8 cellular contexts compared by ENCODE assay signal in genomic region chr7:113086431-113086888, GRCh38. TPM values are rescaled to one million over a fixed set of nuclear protein-coding genes. Genes with fewer than 3 reads are reported as not detected.
DNase-seq lines count a peak whose midpoint lies in the region; ATAC-seq and TF ChIP-seq lines count a peak whose summit lies in the region.

GPR85 (minus strand) TSS chr7:113086827; CDS start chr7:113084721, 2,106 bp downstream.

- H3K4me3 ChIP-seq in PC-3 (ENCODE audit: low read length), result peak within 1 kb of the TSS; percentile 56
- H3K4me3 ChIP-seq in heart right ventricle, result peak within 1 kb of the TSS; percentile 14 to 64 (median 54)

- H2AFZ ChIP-seq in PC-3 (ENCODE audit: low read length), result peak within 1 kb of the TSS; percentile 69

- BruUV-seq in PC-3 (replicated peaks; lab: Mats Ljungman, UMichigan), result no TSS peak

- peak within 1 kb of the TSS; percentile 73 for H3K4me2 ChIP-seq in PC-3 (ENCODE audit: low read length)

- WGBS in heart right ventricle, 2 donors, result 2% methylated on average over 29 of the region's 29 CpGs

- no peaks in the 10 kb centered on the region for H3F3A ChIP-seq in PC-3 (ENCODE audit: low read length, unreplicated experiment)

- H3K4me1 ChIP-seq in PC-3 (ENCODE audit: insufficient read depth, low read length) (no peaks in the 10 kb centered on the region), heart right ventricle (peaks cover 0 to 13% (median 0%) of the 10 kb centered on the region in 9 donors)

- DNase-seq in AG08396 (ENCODE audit: low spot score) (peak; percentile 89), PC-3 (no peak), amniotic epithelial cell (ENCODE audit: low read depth) (peak; percentile 57), heart right ventricle (peak; percentile 40 to 64), posterior vena cava (ENCODE audit: low spot score) (peak; percentile 82)

- no peaks in the 10 kb centered on the region for H3K79me2 ChIP-seq in PC-3 (ENCODE audit: low read length)

- intact Hi-C loops in PC-3 (cut with micrococcal nuclease) (no loop called here), heart right ventricle (cut with DNase I) (no loop called here), posterior vena cava (cut with DNase I) (no loop called here)

- H3K27me3 ChIP-seq in PC-3 (ENCODE audit: low read length) (peaks cover 59% of the 10 kb centered on the region), heart right ventricle (peaks cover 0 to 39% (median 0%) of the 10 kb centered on the region in 7 donors)

- H3K27ac ChIP-seq in PC-3 (ENCODE audit: low read length) (no peak within 1 kb of the TSS), heart right ventricle (peak within 1 kb of the TSS in 5 of 10 donors; percentile 40 to 61 (median 54))

- no peaks in the 10 kb centered on the region for H4K20me1 ChIP-seq in PC-3 (ENCODE audit: low read length)

- H3K9me3 ChIP-seq in PC-3 (ENCODE audit: low read length), result no peaks in the 10 kb centered on the region
- H3K9me3 ChIP-seq in heart right ventricle, result no peaks in the 10 kb centered on the region

- H3K36me3 ChIP-seq in PC-3 (ENCODE audit: low read depth, low read length) (no peaks in the 10 kb centered on the region), heart right ventricle (no peaks in the 10 kb centered on the region)

- ATAC-seq in GM18907 (IDR thresholded peaks at IDR 0.05; ENCODE audit: unreplicated experiment) (peak; percentile 83), HG03457 (IDR thresholded peaks at IDR 0.05; ENCODE audit: unreplicated experiment) (peak; percentile 75), PC-3 (peak; percentile 67), heart right ventricle (peak; percentile 90 to 97 (median 92)), GM19035 (IDR thresholded peaks at IDR 0.05; ENCODE audit: unreplicated experiment) (no peak)

- no peaks in the 10 kb centered on the region for H3K9me2 ChIP-seq in PC-3 (replicated peaks; ENCODE audit: low read length)

- POLR2A ChIA-PET in PC-3 (lab: Charles Lee; ENCODE audit: unreplicated experiment), result no interaction called here

- CTCF ChIA-PET in PC-3 (lab: Charles Lee), result no interaction called here

- H3K9ac ChIP-seq in PC-3 (ENCODE audit: low read length), result no peak within 1 kb of the TSS

- TF ChIP-seq CTCF in PC-3 (conservative IDR thresholded peaks at IDR 0.05; ENCODE audit: low read depth, low read length), result no peak
- no peak for TF ChIP-seq CTCF in heart right ventricle (IDR thresholded peaks at IDR 0.05)

RNA-seq across cellular contexts. Expression of gene GPR85, which starts in this region (rescaled TPM):
- total RNA-seq in PC-3 (2014; rRNA removed), result not detected in 2 replicates
- 1 to 10 TPM in 5 of 10 donors, under 1 TPM in 5; 0.50 to 4.5 (median 1.2) TPM for total RNA-seq in heart right ventricle
- polyA plus RNA-seq in heart right ventricle, result under 1 TPM; 0.15 to 0.58 TPM
- total RNA-seq in posterior vena cava, result 1 to 10 TPM in 1 of 2 donors, under 1 TPM in 1; 0.24 to 1.2 TPM

Comparison
In these comparisons a context has a peak if more than half of its experiments do, and no peak if none do; other contexts are left out.
1. Peak in ATAC-seq, H3K4me3 ChIP-seq and H3K4me2 ChIP-seq in PC-3; RNA of the gene not detected or under 1 TPM.